In genomic region chr15:22265961-22266360, GRCh38 we compare ENCODE assay signal across 1 cellular context.
TF ChIP-seq lines count a peak whose summit lies in the region.

No MANE protein-coding gene starts in this region.

TF ChIP-seq in HepG2, 621 proteins besides CTCF, POLR2A, EP300 and RAD21 (continued from another document):
- TF ChIP-seq ZSCAN22 (CRISPR knock-in tag; IDR thresholded peaks at IDR 0.05): no peak
- no peak for TF ChIP-seq YEATS2 (CRISPR knock-in tag; IDR thresholded peaks at IDR 0.05; ENCODE audit: borderline replicate concordance)
- TF ChIP-seq MZF1 (CRISPR knock-in tag; IDR thresholded peaks at IDR 0.05; ENCODE audit: borderline replicate concordance): no peak
- TF ChIP-seq ZNF775 (CRISPR knock-in tag; IDR thresholded peaks at IDR 0.05; ENCODE audit: borderline replicate concordance): no peak
- no peak for TF ChIP-seq KDM1A (CRISPR knock-in tag; IDR thresholded peaks at IDR 0.05)
- no peak for TF ChIP-seq MEIS1 (CRISPR knock-in tag; IDR thresholded peaks at IDR 0.05; ENCODE audit: borderline replicate concordance)
- no peak for TF ChIP-seq EZH2 (conservative IDR thresholded peaks at IDR 0.05; ENCODE audit: low read depth, low read length)
- no peak for TF ChIP-seq ZNF710 (CRISPR knock-in tag; IDR thresholded peaks at IDR 0.05; ENCODE audit: borderline replicate concordance)
- no peak for TF ChIP-seq ZFYVE20 (CRISPR knock-in tag; IDR thresholded peaks at IDR 0.05; ENCODE audit: borderline replicate concordance, low read depth)
- TF ChIP-seq HIC2 (CRISPR knock-in tag; IDR thresholded peaks at IDR 0.05; ENCODE audit: low read depth): no peak
- no peak for TF ChIP-seq ZNF563 (CRISPR knock-in tag; IDR thresholded peaks at IDR 0.05)
- TF ChIP-seq BHLHE40 (IDR thresholded peaks at IDR 0.05; ENCODE audit: low read length): no peak
- no peak for TF ChIP-seq TIGD3 (CRISPR knock-in tag; IDR thresholded peaks at IDR 0.05; ENCODE audit: borderline replicate concordance)
- no peak for TF ChIP-seq POGZ (CRISPR knock-in tag; IDR thresholded peaks at IDR 0.05)
TF ChIP-seq in HepG2: peak in this region for 0.
